In the genomic region with DNA sequence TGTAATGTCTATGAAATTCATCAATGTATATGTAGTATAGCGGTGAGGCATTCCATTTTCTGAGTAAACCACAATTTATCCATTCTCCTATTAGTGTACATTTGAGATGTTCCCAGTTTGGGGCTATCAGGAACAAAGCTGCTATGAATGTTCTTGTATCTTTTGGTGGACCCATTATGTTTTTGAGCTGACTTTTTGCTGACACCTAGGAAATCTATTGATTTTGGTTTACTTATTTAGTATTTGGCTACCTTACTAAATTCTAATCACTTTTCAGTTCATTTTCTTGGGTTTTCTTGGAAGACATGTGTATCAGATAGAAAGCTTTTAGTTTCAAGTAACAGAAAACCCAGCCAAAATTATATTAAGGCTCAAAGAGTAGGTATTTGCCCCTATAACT, we compare ENCODE assay signal across 33 cellular contexts. TPM values are rescaled to one million over a fixed set of nuclear protein-coding genes. Genes with fewer than 3 reads are reported as not detected.
"Had no signal": no experiment of that assay in that cellular context is flagged by ENCODE, and none has a peak within 500 bp of the region (broad histone marks: within the 10 kb centered on the region; RNA-seq: fewer than 3 reads in every experiment).

No MANE protein-coding gene starts in this region.

- H3K4me3 ChIP-seq: ascending aorta, cardiac muscle cell had no signal

- H3K27ac ChIP-seq: ascending aorta, cardiac muscle cell, WERI-Rb-1 had no signal

- H3K27me3 ChIP-seq: ascending aorta, cardiac muscle cell had no signal

- FAIRE-seq: bronchial epithelial cell had no signal

- DNase-seq: activated CD4-positive, alpha-beta memory T cell treated with anti-CD3 and anti-CD28 coated beads, Interleukin-2, amount 10 ng/mL, durations not matched to agents 7 days and 5 days; activated CD4-positive, alpha-beta T cell treated with anti-CD3 and anti-CD28 coated beads for 1 hour; activated CD4-positive, alpha-beta T cell treated with anti-CD3 and anti-CD28 coated beads for 36 hours; activated CD4-positive, alpha-beta T cell treated with anti-CD3 and anti-CD28 coated beads for 48 hours; activated CD4-positive, alpha-beta T cell treated with anti-CD3 and anti-CD28 coated beads, Interleukin-2, amount 10 ng/mL, durations not matched to agents 7 days and 5 days; activated CD4-positive, alpha-beta T cell treated with anti-CD3 and anti-CD28 coated beads, Interleukin-2, amount 50 U/mL, for 48 hours; activated CD4-positive, CD25-positive, alpha-beta regulatory T cell; activated CD8-positive, alpha-beta memory T cell treated with anti-CD3 and anti-CD28 coated beads for 24 hours; activated CD8-positive, alpha-beta memory T cell treated with anti-CD3 and anti-CD28 coated beads, Interleukin-2, amount 10 ng/mL, durations not matched to agents 7 days and 5 days; activated CD8-positive, alpha-beta memory T cell treated with anti-CD3 and anti-CD28 coated beads, Interleukin-2, amount 50 U/mL, for 48 hours; activated CD8-positive, alpha-beta T cell treated with anti-CD3 and anti-CD28 coated beads, Interleukin-2, amount 10 ng/mL, durations not matched to agents 7 days and 5 days; activated effector memory CD4-positive, alpha-beta T cell treated with Interleukin-2 at 50 U/mL for 16 hours; activated gamma-delta T cell; activated naive CD4-positive, alpha-beta T cell treated with anti-CD3 and anti-CD28 coated beads, Interleukin-2, amount 10 ng/mL, durations not matched to agents 7 days and 5 days; activated naive CD4-positive, alpha-beta T cell treated with Interleukin-2 at 50 U/mL for 16 hours; activated naive CD8-positive, alpha-beta T cell treated with anti-CD3 and anti-CD28 coated beads, Interleukin-2, amount 10 ng/mL, durations not matched to agents 7 days and 5 days; activated naive CD8-positive, alpha-beta T cell treated with anti-CD3 and anti-CD28 coated beads, Interleukin-2, amount 50 U/mL, for 24 hours; activated T-cell treated with anti-CD3 and anti-CD28 coated beads, Interleukin-2, amount 50 U/mL, for 24 hours; activated T-cell treated with anti-CD3 and anti-CD28 coated beads, Interleukin-2, amount 50 U/mL, for 48 hours; amygdala; anterior cingulate cortex; caudate nucleus; cerebellar nuclear complex; T-helper 2 cell; T-helper 9 cell; WERI-Rb-1 had no signal

- H3K4me1 ChIP-seq: ascending aorta had no signal

- H3K9me3 ChIP-seq: ascending aorta had no signal

- H3K36me3 ChIP-seq: ascending aorta, cardiac muscle cell, WERI-Rb-1 had no signal

- ATAC-seq: activated CD4-positive, alpha-beta T cell treated with anti-CD3 and anti-CD28 coated beads for 36 hours; activated CD4-positive, CD25-positive, alpha-beta regulatory T cell treated with anti-CD3 and anti-CD28 coated beads, Interleukin-2, amount 50 U/mL, for 24 hours; activated CD8-positive, alpha-beta memory T cell treated with anti-CD3 and anti-CD28 coated beads, Interleukin-2, amount 10 ng/mL, durations not matched to agents 7 days and 5 days; activated CD8-positive, alpha-beta T cell treated with anti-CD3 and anti-CD28 coated beads, Interleukin-2, amount 10 ng/mL, durations not matched to agents 7 days and 5 days; activated naive CD8-positive, alpha-beta T cell treated with anti-CD3 and anti-CD28 coated beads, Interleukin-2, amount 50 U/mL, for 24 hours; WTC11 had no signal

RNA-seq across cellular contexts. Expression of a gene that starts 13.7 kb away (rescaled TPM):
- total RNA-seq: activated CD4-positive, alpha-beta memory T cell treated with anti-CD3 and anti-CD28 coated beads, Interleukin-2, amount 10 ng/mL, durations not matched to agents 7 days and 5 days; activated CD4-positive, alpha-beta T cell treated with anti-CD3 and anti-CD28 coated beads for 36 hours; activated CD4-positive, alpha-beta T cell treated with anti-CD3 and anti-CD28 coated beads, Interleukin-2, amount 10 ng/mL, durations not matched to agents 7 days and 5 days; activated CD8-positive, alpha-beta memory T cell treated with anti-CD3 and anti-CD28 coated beads, Interleukin-2, amount 10 ng/mL, durations not matched to agents 7 days and 5 days; activated CD8-positive, alpha-beta T cell treated with anti-CD3 and anti-CD28 coated beads, Interleukin-2, amount 10 ng/mL, durations not matched to agents 7 days and 5 days; activated naive CD8-positive, alpha-beta T cell treated with anti-CD3 and anti-CD28 coated beads, Interleukin-2, amount 10 ng/mL, durations not matched to agents 7 days and 5 days; activated T-helper 2 cell treated with anti-CD3 and anti-CD28 coated beads, Interferon-gamma antibody, Interleukin-2, Interleukin-4, amounts not matched to agents 10 μg/mL and 5 μg/mL and 100 μg/mL, durations not matched to agents 14 hours and 24 hours and 36 hours; ascending aorta; bronchial epithelial cell; chondrocyte; WTC11 had no signal
